ENCODE assay signal across 8 cellular contexts in genomic region chr19:9827325-9828238, GRCh38. TPM values are rescaled to one million over a fixed set of nuclear protein-coding genes. Genes with fewer than 3 reads are reported as not detected.
DNase-seq lines count a peak whose midpoint lies in the region; FAIRE-seq and TF ChIP-seq lines count a peak whose summit lies in the region.

UBL5 (plus strand) TSS chr19:9827918; CDS start chr19:9828338, 420 bp downstream.

- H4K91ac ChIP-seq in neuronal stem cell (ENCODE audit: low read depth, low read length, poor library complexity) = no peak within 1 kb of the TSS

- peak within 1 kb of the TSS; percentile 94 for H3K4me3 Mint-ChIP-seq in HFFc6
- H3K4me3 Mint-ChIP-seq in activated naive CD4-positive, alpha-beta T cell treated with anti-CD3 and anti-CD28 coated beads for 36 hours = peak within 1 kb of the TSS; percentile 100

- peaks cover 18% of the 10 kb centered on the region for H3K36me3 Mint-ChIP-seq in HFFc6 (ENCODE audit: low read depth)
- peaks cover 12% of the 10 kb centered on the region for H3K36me3 Mint-ChIP-seq in activated naive CD4-positive, alpha-beta T cell treated with anti-CD3 and anti-CD28 coated beads for 36 hours (ENCODE audit: low read depth)

- H3K4me1 ChIP-seq in neuronal stem cell (ENCODE audit: control insufficient read depth in 2 of 2, insufficient read depth in 1 of 2, low read depth in 1 of 2, low read length in 2 of 2) (peaks cover 5% of the 10 kb centered on the region in 2 donors), subcutaneous abdominal adipose tissue (ENCODE audit: control insufficient read depth in 5 of 5, insufficient read depth in 5 of 5, low read length in 5 of 5) (peaks cover 4 to 29% (median 27%) of the 10 kb centered on the region in 5 donors)

- H3K79me1 ChIP-seq in neuronal stem cell (ENCODE audit: low read depth, low read length) = peaks cover 8% of the 10 kb centered on the region

- peak within 1 kb of the TSS; percentile 91 for H3K18ac ChIP-seq in neuronal stem cell (ENCODE audit: low read length)

- no peak for FAIRE-seq in frontal cortex (lab: Jason Lieb, UNC)

- H3K4me2 ChIP-seq in neuronal stem cell (ENCODE audit: insufficient read depth, low read length, poor library complexity, severe bottlenecking) = peak within 1 kb of the TSS; percentile 89

- intact Hi-C loops in activated naive CD4-positive, alpha-beta T cell treated with anti-CD3 and anti-CD28 coated beads for 36 hours (cut with micrococcal nuclease) = loop anchor here (1.0 kb wide), 3 partner anchors 8 to 59 kb away; partner anchors contain the start of genes FBXL12, PIN1 and ZNF846

- no peaks in the 10 kb centered on the region for H3K9me3 ChIP-seq in neuronal stem cell (replicated peaks in 1 of 2; ENCODE audit: control insufficient read depth in 2 of 2, insufficient read depth in 1 of 2, low read depth in 1 of 2, low read length in 2 of 2)
- H3K9me3 ChIP-seq in subcutaneous abdominal adipose tissue (ENCODE audit: control insufficient read depth in 5 of 5, low read length in 5 of 5) = no peaks in the 10 kb centered on the region

- H3K4me3 ChIP-seq in NB4 (ENCODE audit: low read depth, low read length) (peak within 1 kb of the TSS; percentile 90), neuronal stem cell (ENCODE audit: low read length in 2 of 2) (peak within 1 kb of the TSS; percentile 85 to 96), subcutaneous abdominal adipose tissue (ENCODE audit: low read depth in 1 of 5, low read length in 5 of 5) (peak within 1 kb of the TSS; percentile 88 to 99 (median 96))

- CTCF ChIA-PET in activated naive CD4-positive, alpha-beta T cell treated with anti-CD3 and anti-CD28 coated beads for 36 hours (lab: Charles Lee) = interaction anchor here (0.9 kb wide), 1 partner anchor 11 kb away, joined by 3 read pairs; no protein-coding TSS in a partner anchor

- peak within 1 kb of the TSS; percentile 65 for H2AK5ac ChIP-seq in neuronal stem cell (ENCODE audit: low read depth, low read length)

- H2BK120ac ChIP-seq in neuronal stem cell (ENCODE audit: low read depth, low read length) = no peak within 1 kb of the TSS

- H3K4me1 Mint-ChIP-seq in HFFc6 (ENCODE audit: low read depth) = peaks cover 14% of the 10 kb centered on the region
- peaks cover 26% of the 10 kb centered on the region for H3K4me1 Mint-ChIP-seq in activated naive CD4-positive, alpha-beta T cell treated with anti-CD3 and anti-CD28 coated beads for 36 hours (ENCODE audit: low read depth)

- H2BK12ac ChIP-seq in neuronal stem cell (ENCODE audit: low read length) = no peak within 1 kb of the TSS

- peak; percentile 100 for TF ChIP-seq POLR2A in NB4 (IDR thresholded peaks at IDR 0.05; ENCODE audit: extremely low read depth, insufficient read length)

- peaks cover 4% of the 10 kb centered on the region; the same call in 1 of the 2 replicates for H3K27me3 Mint-ChIP-seq in HFFc6 (ENCODE audit: insufficient read depth)
- H3K27me3 Mint-ChIP-seq in activated naive CD4-positive, alpha-beta T cell treated with anti-CD3 and anti-CD28 coated beads for 36 hours (ENCODE audit: low read depth) = no peaks in the 10 kb centered on the region

- H3K27me3 ChIP-seq in neuronal stem cell (ENCODE audit: control insufficient read depth in 3 of 3, insufficient read depth in 3 of 3, low read depth in 1 of 3, low read length in 3 of 3) = no peaks in the 10 kb centered on the region
- H3K27me3 ChIP-seq in subcutaneous abdominal adipose tissue (ENCODE audit: control insufficient read depth in 5 of 5, insufficient read depth in 4 of 5, low read length in 5 of 5) = no peaks in the 10 kb centered on the region

- H3K27ac ChIP-seq in neuronal stem cell (replicated peaks; ENCODE audit: low read length) (peak within 1 kb of the TSS; percentile 47), subcutaneous abdominal adipose tissue (ENCODE audit: low read depth, low read length) (peak within 1 kb of the TSS; percentile 61)

- H3K27ac Mint-ChIP-seq in HFFc6 = peak within 1 kb of the TSS; percentile 82
- H3K27ac Mint-ChIP-seq in activated naive CD4-positive, alpha-beta T cell treated with anti-CD3 and anti-CD28 coated beads for 36 hours = peak within 1 kb of the TSS; percentile 90

- DNase-seq in GM04503 (ENCODE audit: low read depth) (peak; percentile 34), HFFc6 (peak; percentile 73), NB4 (ENCODE audit: low read depth) (peak; percentile 98), SK-N-DZ (ENCODE audit: low spot score) (peak; percentile 88), frontal cortex (ENCODE audit: low spot score in 2 of 2) (peak; percentile 87 to 95), neuronal stem cell (ENCODE audit: low spot score) (peak; percentile 83)
- DNase-seq in activated naive CD4-positive, alpha-beta T cell treated with anti-CD3 and anti-CD28 coated beads for 36 hours = peak; percentile 93

- WGBS in neuronal stem cell (ENCODE audit: extremely low coverage in 2 of 2, insufficient read length in 2 of 2, insufficient replicate concordance in 1 of 2), 2 donors = no CpG with 5 or more reads among the region's 61 CpGs

- H2AFZ ChIP-seq in neuronal stem cell (ENCODE audit: low read length) = peak within 1 kb of the TSS; percentile 90

- H4K8ac ChIP-seq in neuronal stem cell (ENCODE audit: low read depth, low read length) = no peak within 1 kb of the TSS

- no peak within 1 kb of the TSS for H2BK15ac ChIP-seq in neuronal stem cell (ENCODE audit: low read length)

- no peak within 1 kb of the TSS for H3K4ac ChIP-seq in neuronal stem cell (ENCODE audit: low read length)

- H3K9me3 Mint-ChIP-seq in HFFc6 = no peaks in the 10 kb centered on the region
- no peaks in the 10 kb centered on the region for H3K9me3 Mint-ChIP-seq in activated naive CD4-positive, alpha-beta T cell treated with anti-CD3 and anti-CD28 coated beads for 36 hours

- peak within 1 kb of the TSS; percentile 94 for H3K23ac ChIP-seq in neuronal stem cell (ENCODE audit: low read depth, low read length, poor library complexity)

- H3K9ac ChIP-seq in neuronal stem cell (ENCODE audit: low read depth, low read length, poor library complexity) = peak within 1 kb of the TSS; percentile 92
- H3K9ac ChIP-seq in subcutaneous abdominal adipose tissue (ENCODE audit: low read length in 5 of 5) = peak within 1 kb of the TSS; percentile 81 to 96 (median 96)

- TF ChIP-seq CTCF in HFFc6 (IDR thresholded peaks at IDR 0.05) = no peak
- TF ChIP-seq CTCF in NB4 (IDR thresholded peaks at IDR 0.05; ENCODE audit: low read depth, low read length) = peak; percentile 9

- H3K36me3 ChIP-seq in neuronal stem cell (replicated peaks in 1 of 2; ENCODE audit: control insufficient read depth in 2 of 2, insufficient read depth in 2 of 2, low read length in 2 of 2) (peaks cover 3 to 36% of the 10 kb centered on the region in 2 donors), subcutaneous abdominal adipose tissue (ENCODE audit: control insufficient read depth in 5 of 5, insufficient read depth in 5 of 5, low read length in 5 of 5) (peaks cover 0 to 16% (median 9%) of the 10 kb centered on the region in 5 donors)

- H3K14ac ChIP-seq in neuronal stem cell (ENCODE audit: low read length) = no peak within 1 kb of the TSS

- no peak within 1 kb of the TSS for H2BK5ac ChIP-seq in neuronal stem cell (ENCODE audit: low read length)

RNA-seq across cellular contexts. Expression of gene UBL5, which starts in this region (rescaled TPM):
- 100 to 1,000 TPM; 365 to 483 (median 418) TPM for total RNA-seq in HFFc6 (2021; fragmentation: NEBNext Ultra II Directional; extraction: Animal tissue kit (Norgen Biotek cat#: 25700))
- polyA plus RNA-seq in SK-N-DZ (2014; cell fraction: cytosol; rRNA removed) = 698 and 2,369 TPM in 2 replicates
- polyA plus RNA-seq in SK-N-DZ (2014; cell fraction: nucleus; rRNA removed) = 345 and 644 TPM in 2 replicates
- 100 to 1,000 TPM; 287 to 298 TPM for total RNA-seq in activated naive CD4-positive, alpha-beta T cell treated with anti-CD3 and anti-CD28 coated beads for 36 hours
- total RNA-seq in frontal cortex = 97.4 TPM
- polyA plus RNA-seq in neuronal stem cell (2013, experiment 1 of 2) = 416 TPM
- 386 TPM for polyA plus RNA-seq in neuronal stem cell (2013, experiment 2 of 2)

Comparison
In these comparisons a context has a peak if more than half of its experiments do, and no peak if none do; other contexts are left out.
1. Peak in every context shown above with its lines: DNase-seq, H3K4me3 ChIP-seq and H3K27ac ChIP-seq.
2. DNase-seq: peak in every context shown above with its lines; median percentile 98 in NB4; 93 in activated naive CD4-positive, alpha-beta T cell treated with anti-CD3 and anti-CD28 coated beads for 36 hours; 91 in frontal cortex; 88 in SK-N-DZ; 83 in neuronal stem cell; 73 in HFFc6; 34 in GM04503.